1 cellular context compared by ENCODE assay signal in genomic region chr6:28353981-28354676, GRCh38.
TF ChIP-seq lines count a peak whose summit lies in the region.

No MANE protein-coding gene starts in this region.

TF ChIP-seq in SK-N-SH treated with all-trans-retinoic acid at 6 μM for 48 hours, 23 proteins besides CTCF, POLR2A, EP300 and RAD21 (continued from another document):
- TF ChIP-seq, protein P1, sequence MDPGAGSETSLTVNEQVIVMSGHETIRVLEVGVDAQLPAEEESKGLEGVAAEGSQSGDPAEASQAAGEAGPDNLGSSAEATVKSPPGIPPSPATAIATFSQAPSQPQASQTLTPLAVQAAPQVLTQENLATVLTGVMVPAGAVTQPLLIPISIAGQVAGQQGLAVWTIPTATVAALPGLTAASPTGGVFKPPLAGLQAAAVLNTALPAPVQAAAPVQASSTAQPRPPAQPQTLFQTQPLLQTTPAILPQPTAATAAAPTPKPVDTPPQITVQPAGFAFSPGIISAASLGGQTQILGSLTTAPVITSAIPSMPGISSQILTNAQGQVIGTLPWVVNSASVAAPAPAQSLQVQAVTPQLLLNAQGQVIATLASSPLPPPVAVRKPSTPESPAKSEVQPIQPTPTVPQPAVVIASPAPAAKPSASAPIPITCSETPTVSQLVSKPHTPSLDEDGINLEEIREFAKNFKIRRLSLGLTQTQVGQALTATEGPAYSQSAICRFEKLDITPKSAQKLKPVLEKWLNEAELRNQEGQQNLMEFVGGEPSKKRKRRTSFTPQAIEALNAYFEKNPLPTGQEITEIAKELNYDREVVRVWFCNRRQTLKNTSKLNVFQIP (CRISPR knock-in tag; IDR thresholded peaks at IDR 0.05; ENCODE audit: borderline replicate concordance, low read depth) = no peak
- TF ChIP-seq ZFP30 (CRISPR knock-in tag; IDR thresholded peaks at IDR 0.05) (no peak), BACH2 (CRISPR knock-in tag; IDR thresholded peaks at IDR 0.05; ENCODE audit: borderline replicate concordance) (no peak), CSDC2 (CRISPR knock-in tag; IDR thresholded peaks at IDR 0.05) (no peak), OSR1 (CRISPR knock-in tag; IDR thresholded peaks at IDR 0.05) (no peak), CREB5 (CRISPR knock-in tag; IDR thresholded peaks at IDR 0.05; ENCODE audit: low read depth) (no peak), ZC3H10 (CRISPR knock-in tag; IDR thresholded peaks at IDR 0.05) (no peak), RARB (CRISPR knock-in tag; IDR thresholded peaks at IDR 0.05) (no peak), ZNF70 (CRISPR knock-in tag; IDR thresholded peaks at IDR 0.05) (no peak), TOX (CRISPR knock-in tag; IDR thresholded peaks at IDR 0.05; ENCODE audit: borderline replicate concordance) (no peak), SNAI2 (CRISPR knock-in tag; IDR thresholded peaks at IDR 0.05) (no peak)
- TF ChIP-seq, protein P2, sequence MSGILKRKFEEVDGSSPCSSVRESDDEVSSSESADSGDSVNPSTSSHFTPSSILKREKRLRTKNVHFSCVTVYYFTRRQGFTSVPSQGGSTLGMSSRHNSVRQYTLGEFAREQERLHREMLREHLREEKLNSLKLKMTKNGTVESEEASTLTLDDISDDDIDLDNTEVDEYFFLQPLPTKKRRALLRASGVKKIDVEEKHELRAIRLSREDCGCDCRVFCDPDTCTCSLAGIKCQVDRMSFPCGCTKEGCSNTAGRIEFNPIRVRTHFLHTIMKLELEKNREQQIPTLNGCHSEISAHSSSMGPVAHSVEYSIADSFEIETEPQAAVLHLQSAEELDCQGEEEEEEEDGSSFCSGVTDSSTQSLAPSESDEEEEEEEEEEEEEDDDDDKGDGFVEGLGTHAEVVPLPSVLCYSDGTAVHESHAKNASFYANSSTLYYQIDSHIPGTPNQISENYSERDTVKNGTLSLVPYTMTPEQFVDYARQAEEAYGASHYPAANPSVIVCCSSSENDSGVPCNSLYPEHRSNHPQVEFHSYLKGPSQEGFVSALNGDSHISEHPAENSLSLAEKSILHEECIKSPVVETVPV (CRISPR knock-in tag; IDR thresholded peaks at IDR 0.05) = no peak
